Comparison of ENCODE assay signal across 27 cellular contexts in genomic region chr3:65595997-65596300, GRCh38.
A peak's percentile ranks its signal among the peaks of the same experiment; 100 is the strongest.
DNase-seq lines count a peak whose midpoint lies in the region; ATAC-seq and TF ChIP-seq lines count a peak whose summit lies in the region.
"Had no signal": no experiment of that assay in that cellular context is flagged by ENCODE, and none has a peak within 500 bp of the region (broad histone marks: within the 10 kb centered on the region; RNA-seq: fewer than 3 reads in every experiment).

No MANE protein-coding gene starts in this region.

- DNase-seq in SK-N-SH (no peak), globus pallidus (ENCODE audit: low spot score) (peak; percentile 21), right cardiac atrium (no peak), tibial artery (no peak)
- DNase-seq in stimulated activated CD4-positive, alpha-beta T cell treated with anti-CD3 and anti-CD28 coated beads, Interleukin-4, amount 100 ng/mL, for 1 hour: no peak
- DNase-seq: 8988T; activated CD4-positive, alpha-beta T cell treated with anti-CD3 and anti-CD28 coated beads, Interleukin-2, amount 50 U/mL, for 1 hour; activated CD8-positive, alpha-beta memory T cell treated with anti-CD3 and anti-CD28 coated beads, Interleukin-2, amount 10 ng/mL, durations not matched to agents 7 days and 5 days; activated naive CD4-positive, alpha-beta T cell treated with anti-CD3 and anti-CD28 coated beads for 36 hours; activated T-cell treated with anti-CD3 and anti-CD28 coated beads, Interleukin-2, amount 50 U/mL, for 72 hours; amniotic stem cell; CD8-positive, alpha-beta memory T cell; GF-D8; GOT3; NCI-H1048; NCI-H1694 treated with DMSO at 0.1 percent for 48 hours; RPMI8226; stimulated activated naive CD8-positive, alpha-beta T cell treated with anti-CD3 and anti-CD28 coated beads, Interleukin-15, amount 100 ng/mL, for 72 hours; upper lobe of left lung had no signal

- H3K9me3 Mint-ChIP-seq in nephron: no peaks in the 10 kb centered on the region
- H3K9me3 Mint-ChIP-seq: activated naive CD4-positive, alpha-beta T cell treated with anti-CD3 and anti-CD28 coated beads for 36 hours; dendritic cell treated with granulocyte-macrophage colony-stimulating factor and Interleukin-4, amounts not matched to agents 40 ng/mL and 50 ng/mL, for 4 days; stimulated activated naive CD8-positive, alpha-beta T cell treated with anti-CD3 and anti-CD28 coated beads, Interleukin-15, amount 100 ng/mL, for 72 hours had no signal

- H3K4me1 Mint-ChIP-seq in nephron: peaks cover 22% of the 10 kb centered on the region
- H3K4me1 Mint-ChIP-seq: activated CD8-positive, alpha-beta memory T cell treated with anti-CD3 and anti-CD28 coated beads, Interleukin-2, amount 10 ng/mL, durations not matched to agents 7 days and 5 days; CD8-positive, alpha-beta memory T cell; stimulated activated naive CD8-positive, alpha-beta T cell treated with anti-CD3 and anti-CD28 coated beads, Interleukin-15, amount 100 ng/mL, for 72 hours had no signal

- no peaks in the 10 kb centered on the region for H3K36me3 Mint-ChIP-seq in nephron (ENCODE audit: low read depth)
- H3K36me3 Mint-ChIP-seq: activated CD8-positive, alpha-beta memory T cell treated with anti-CD3 and anti-CD28 coated beads, Interleukin-2, amount 10 ng/mL, durations not matched to agents 7 days and 5 days; CD8-positive, alpha-beta memory T cell; natural killer cell treated with Interleukin-12 subunit alpha and Interleukin-12 subunit beta and Interleukin-15 and Interleukin-18, amount 100 ng/mL, for 72 hours had no signal

- H3K27me3 Mint-ChIP-seq in nephron (ENCODE audit: low read depth): peaks cover 49% of the 10 kb centered on the region

- no peaks in the 10 kb centered on the region for H3F3A ChIP-seq in SK-N-SH (replicated peaks; ENCODE audit: insufficient read depth)

- TF ChIP-seq EP300 in SK-N-SH (IDR thresholded peaks at IDR 0.05; ENCODE audit: borderline replicate concordance in 1 of 2, low read depth in 1 of 2, low read length in 1 of 2): no peak

- H3K4me3 Mint-ChIP-seq in nephron: peak overlapping the region; percentile 85 to 88 (median 86)
- H3K4me3 Mint-ChIP-seq: activated CD8-positive, alpha-beta memory T cell treated with anti-CD3 and anti-CD28 coated beads, Interleukin-2, amount 10 ng/mL, durations not matched to agents 7 days and 5 days; activated naive CD4-positive, alpha-beta T cell treated with anti-CD3 and anti-CD28 coated beads for 36 hours; activated T-cell treated with anti-CD3 and anti-CD28 coated beads, Interleukin-2, amount 50 U/mL, for 72 hours; CD8-positive, alpha-beta memory T cell; dendritic cell treated with granulocyte-macrophage colony-stimulating factor and Interleukin-4, amounts not matched to agents 40 ng/mL and 50 ng/mL, for 4 days; natural killer cell treated with Interleukin-12 subunit alpha and Interleukin-12 subunit beta and Interleukin-15 and Interleukin-18, amount 100 ng/mL, for 72 hours; stimulated activated naive CD8-positive, alpha-beta T cell treated with anti-CD3 and anti-CD28 coated beads, Interleukin-15, amount 100 ng/mL, for 72 hours had no signal

- H3K79me2 ChIP-seq in SK-N-SH (ENCODE audit: insufficient read depth): peaks cover 44% of the 10 kb centered on the region

- TF ChIP-seq CTCF in SK-N-SH (IDR thresholded peaks at IDR 0.05): no peak
- no peak for TF ChIP-seq CTCF in nephron (IDR thresholded peaks at IDR 0.05; ENCODE audit: unreplicated experiment in 3 of 3)
- TF ChIP-seq CTCF in tibial artery (IDR thresholded peaks at IDR 0.05): no peak

- no peak for TF ChIP-seq RAD21 in SK-N-SH (IDR thresholded peaks at IDR 0.05; ENCODE audit: low read length)

- 69% methylated on average over 5 of the region's 5 CpGs for WGBS in SK-N-SH (ENCODE audit: low lambda C conversion rate)
- 62% methylated on average over 5 of the region's 5 CpGs for WGBS in right cardiac atrium

- ATAC-seq in SK-N-SH treated with all-trans-retinoic acid at 6 μM for 48 hours (no peak), right cardiac atrium (no peak), HG02973 (IDR thresholded peaks at IDR 0.05; ENCODE audit: unreplicated experiment) (no peak)
- ATAC-seq: activated CD8-positive, alpha-beta memory T cell treated with anti-CD3 and anti-CD28 coated beads, Interleukin-2, amount 10 ng/mL, durations not matched to agents 7 days and 5 days; activated T-cell treated with anti-CD3 and anti-CD28 coated beads, Interleukin-2, amount 50 U/mL, for 72 hours; HepG2; natural killer cell treated with Interleukin-12 subunit alpha and Interleukin-12 subunit beta and Interleukin-15 and Interleukin-18, amount 100 ng/mL, for 72 hours; stimulated activated naive CD8-positive, alpha-beta T cell treated with anti-CD3 and anti-CD28 coated beads, Interleukin-15, amount 100 ng/mL, for 72 hours had no signal

- peak overlapping the region in 2 of 3 experiments; percentile 44 to 59 for H3K27ac Mint-ChIP-seq in nephron
- H3K27ac Mint-ChIP-seq: activated CD8-positive, alpha-beta memory T cell treated with anti-CD3 and anti-CD28 coated beads, Interleukin-2, amount 10 ng/mL, durations not matched to agents 7 days and 5 days; activated naive CD4-positive, alpha-beta T cell treated with anti-CD3 and anti-CD28 coated beads for 36 hours; activated T-cell treated with anti-CD3 and anti-CD28 coated beads, Interleukin-2, amount 50 U/mL, for 72 hours; CD8-positive, alpha-beta memory T cell; dendritic cell treated with granulocyte-macrophage colony-stimulating factor and Interleukin-4, amounts not matched to agents 40 ng/mL and 50 ng/mL, for 4 days; natural killer cell treated with Interleukin-12 subunit alpha and Interleukin-12 subunit beta and Interleukin-15 and Interleukin-18, amount 100 ng/mL, for 72 hours; stimulated activated naive CD8-positive, alpha-beta T cell treated with anti-CD3 and anti-CD28 coated beads, Interleukin-15, amount 100 ng/mL, for 72 hours had no signal

- H3K36me3 ChIP-seq in SK-N-SH (replicated peaks in 1 of 2; ENCODE audit: control insufficient read depth in 1 of 2, insufficient read depth in 2 of 2, low read length in 1 of 2) (no peaks in the 10 kb centered on the region), tibial artery (no peaks in the 10 kb centered on the region)
- H3K36me3 ChIP-seq: upper lobe of left lung had no signal

- peak overlapping the region; percentile 88; the same call in 1 of the 2 replicates for H3K4me2 ChIP-seq in SK-N-SH

- no peaks in the 10 kb centered on the region for H3K9me2 ChIP-seq in SK-N-SH

- POLR2A ChIA-PET in SK-N-SH (lab: Yijun Ruan, JAX): interaction anchor here (1.0 to 1.4 kb wide), 5 partner anchors 18 to 157 kb away, joined by 3 to 8 read pairs (median 4); no protein-coding TSS in a partner anchor

- intact Hi-C loops in right cardiac atrium (cut with DNase I) (no loop called here), tibial artery (cut with DNase I; ENCODE audit: low total_unique reads) (no loop called here)

- H3K4me3 ChIP-seq in SK-N-SH (ENCODE audit: low read depth in 2 of 2, low read length in 1 of 2) (peak overlapping the region in 1 of 2 experiments; percentile 58; a peak in 2 of 4 replicates), right cardiac atrium (ENCODE audit: low read length) (no peak overlapping the region), tibial artery (no peak overlapping the region)
- H3K4me3 ChIP-seq: SK-N-MC, upper lobe of left lung had no signal

- H4K20me1 ChIP-seq in SK-N-SH (ENCODE audit: insufficient read depth): no peaks in the 10 kb centered on the region; the same call in 1 of the 2 replicates

- H3K9ac ChIP-seq in SK-N-SH: no peak overlapping the region

- H3K27me3 ChIP-seq in SK-N-SH (ENCODE audit: insufficient read depth): no peaks in the 10 kb centered on the region
- no peaks in the 10 kb centered on the region for H3K27me3 ChIP-seq in right cardiac atrium (ENCODE audit: control insufficient read depth, insufficient read depth)
- H3K27me3 ChIP-seq in tibial artery: no peaks in the 10 kb centered on the region
- H3K27me3 ChIP-seq: upper lobe of left lung had no signal

- no peak overlapping the region for H2AFZ ChIP-seq in SK-N-SH (ENCODE audit: low read depth)

- peaks cover 0 to 17% of the 10 kb centered on the region in 2 experiments; a peak in 2 of 4 replicates for H3K4me1 ChIP-seq in SK-N-SH (ENCODE audit: control insufficient read depth in 1 of 2, insufficient read depth in 2 of 2, low read depth in 1 of 2, low read length in 1 of 2)
- H3K4me1 ChIP-seq in right cardiac atrium (ENCODE audit: control insufficient read depth, insufficient read depth, low read length): no peaks in the 10 kb centered on the region
- H3K4me1 ChIP-seq in tibial artery: peaks cover 0 to 19% (median 16%) of the 10 kb centered on the region in 4 donors

- no peaks in the 10 kb centered on the region for H3K9me3 ChIP-seq in SK-N-SH
- H3K9me3 ChIP-seq in right cardiac atrium (ENCODE audit: control insufficient read depth, low read length): no peaks in the 10 kb centered on the region
- H3K9me3 ChIP-seq in tibial artery: no peaks in the 10 kb centered on the region
- H3K9me3 ChIP-seq: upper lobe of left lung had no signal

- CTCF ChIA-PET in SK-N-SH (lab: Yijun Ruan, JAX): interaction anchor here (0.8 to 7.0 kb wide), 11 partner anchors 29 to 1065 kb away, joined by 3 to 51 read pairs (median 4); no protein-coding TSS in a partner anchor

- H3K27ac ChIP-seq in SK-N-SH (ENCODE audit: low read depth in 2 of 2, low read length in 1 of 2) (peak overlapping the region in 1 of 2 experiments; percentile 94; a peak in 2 of 4 replicates), right cardiac atrium (ENCODE audit: low read length) (no peak overlapping the region), tibial artery (no peak overlapping the region)
- H3K27ac ChIP-seq: SK-N-MC, upper lobe of left lung, VCaP had no signal

TF ChIP-seq in SK-N-SH, 30 proteins besides CTCF, POLR2A, EP300 and RAD21 (continues in another document):
- TF ChIP-seq POLR2AphosphoS5 (IDR thresholded peaks at IDR 0.05; ENCODE audit: low read depth, low read length) (no peak), MAX (IDR thresholded peaks at IDR 0.05; ENCODE audit: low read depth) (no peak), FOXJ3 (CRISPR knock-in tag; IDR thresholded peaks at IDR 0.05) (no peak), MXI1 (IDR thresholded peaks at IDR 0.05; ENCODE audit: low read depth, low read length) (no peak), ELF1 (IDR thresholded peaks at IDR 0.05) (no peak)

TF ChIP-seq in SK-N-SH treated with all-trans-retinoic acid at 6 μM for 48 hours, 23 proteins besides CTCF, POLR2A, EP300 and RAD21 (continues in another document):
- no peak for TF ChIP-seq TOX (CRISPR knock-in tag; IDR thresholded peaks at IDR 0.05; ENCODE audit: borderline replicate concordance)
- no peak for TF ChIP-seq ZFP30 (CRISPR knock-in tag; IDR thresholded peaks at IDR 0.05)
- TF ChIP-seq ZFP3 (CRISPR knock-in tag; IDR thresholded peaks at IDR 0.05): no peak
